ENCODE assay signal across 23 cellular contexts in genomic region chr18:13984080-13984479, GRCh38.
"Had no signal": no experiment of that assay in that cellular context is flagged by ENCODE, and none has a peak within 500 bp of the region (broad histone marks: within the 10 kb centered on the region; RNA-seq: fewer than 3 reads in every experiment).

No MANE protein-coding gene starts in this region.

- DNase-seq: activated CD4-positive, alpha-beta memory T cell treated with anti-CD3 and anti-CD28 coated beads, Interleukin-2, amount 10 ng/mL, durations not matched to agents 7 days and 5 days; activated CD4-positive, alpha-beta T cell treated with anti-CD3 and anti-CD28 coated beads for 36 hours; activated CD4-positive, alpha-beta T cell treated with anti-CD3 and anti-CD28 coated beads, Interleukin-2, amount 50 U/mL, for 1 hour; activated gamma-delta T cell treated with Interleukin-2 at 50 U/mL for 16 hours; activated naive CD4-positive, alpha-beta T cell treated with anti-CD3 and anti-CD28 coated beads, Interleukin-2, amount 10 ng/mL, durations not matched to agents 7 days and 5 days; activated naive CD8-positive, alpha-beta T cell treated with anti-CD3 and anti-CD28 coated beads for 36 hours; activated T-cell treated with anti-CD3 and anti-CD28 coated beads, Interleukin-2, amount 50 U/mL, for 72 hours; brain microvascular endothelial cell; caudate nucleus; MG63; MV-4-11; NCI-H1092 treated with DMSO at 0.1 percent for 48 hours; NCI-H1436 treated with DMSO at 0.1 percent for 48 hours; NCI-H1930; NCI-H2227 treated with DMSO at 0.1 percent for 48 hours; NCI-H526 treated with DMSO at 0.1 percent for 48 hours; NCI-H82; SJCRH30; SK-N-SH; T-helper 1 cell; WERI-Rb-1 had no signal

- ATAC-seq: activated CD4-positive, alpha-beta T cell treated with anti-CD3 and anti-CD28 coated beads for 36 hours; activated T-cell treated with anti-CD3 and anti-CD28 coated beads, Interleukin-2, amount 50 U/mL, for 72 hours; Right ventricle myocardium inferior had no signal

- H3K4me1 ChIP-seq: SJCRH30 had no signal

- H3K9me3 ChIP-seq: MG63, SJCRH30, SK-N-SH had no signal

- H3K27ac ChIP-seq: brain microvascular endothelial cell, coronary artery, SJCRH30, WERI-Rb-1 had no signal

- H3K4me3 ChIP-seq: coronary artery, MG63, SJCRH30 had no signal

- H3K27me3 ChIP-seq: brain microvascular endothelial cell, MG63, SJCRH30 had no signal

- H3K36me3 ChIP-seq: brain microvascular endothelial cell, MG63, SJCRH30, WERI-Rb-1 had no signal
